Comparison of ENCODE assay signal across 9 cellular contexts in genomic region chr1:15410223-15410883, GRCh38. TPM values are rescaled to one million over a fixed set of nuclear protein-coding genes. Genes with fewer than 3 reads are reported as not detected.
DNase-seq lines count a peak whose midpoint lies in the region; ATAC-seq and TF ChIP-seq lines count a peak whose summit lies in the region.
"Had no signal": no experiment of that assay in that cellular context is flagged by ENCODE, and none has a peak within 500 bp of the region (broad histone marks: within the 10 kb centered on the region; RNA-seq: fewer than 3 reads in every experiment).

No MANE protein-coding gene starts in this region.

- H3K27ac Mint-ChIP-seq in natural killer cell treated with Interleukin-12 subunit alpha and Interleukin-12 subunit beta and Interleukin-15 and Interleukin-18, amount 100 ng/mL, for 72 hours: peak overlapping the region; percentile 84 to 96

- H3K4me3 ChIP-seq in MG63 (peak overlapping the region; percentile 74), colonic mucosa (peak overlapping the region; percentile 81)

- no peak for TF ChIP-seq CTCF in colonic mucosa (IDR thresholded peaks at IDR 0.05)

- H3K27me3 ChIP-seq in MG63: no peaks in the 10 kb centered on the region
- no peaks in the 10 kb centered on the region for H3K27me3 ChIP-seq in colonic mucosa

- peak overlapping the region; percentile 96 for H3K4me3 Mint-ChIP-seq in natural killer cell treated with Interleukin-12 subunit alpha and Interleukin-12 subunit beta and Interleukin-15 and Interleukin-18, amount 100 ng/mL, for 72 hours

- no peaks in the 10 kb centered on the region for H3K9me3 Mint-ChIP-seq in natural killer cell treated with Interleukin-12 subunit alpha and Interleukin-12 subunit beta and Interleukin-15 and Interleukin-18, amount 100 ng/mL, for 72 hours

- peak overlapping the region; percentile 76 for H3K27ac ChIP-seq in colonic mucosa

- no peak for ATAC-seq in natural killer cell treated with Interleukin-12 subunit alpha and Interleukin-12 subunit beta and Interleukin-15 and Interleukin-18, amount 100 ng/mL, for 72 hours
- ATAC-seq in GM21528 (IDR thresholded peaks at IDR 0.05; ENCODE audit: low FRiP score, unreplicated experiment) (no peak), GM21576 (IDR thresholded peaks at IDR 0.05; ENCODE audit: unreplicated experiment) (no peak), HG03039 (IDR thresholded peaks at IDR 0.05; ENCODE audit: unreplicated experiment) (no peak)

- H3K27me3 Mint-ChIP-seq in natural killer cell treated with Interleukin-12 subunit alpha and Interleukin-12 subunit beta and Interleukin-15 and Interleukin-18, amount 100 ng/mL, for 72 hours: no peaks in the 10 kb centered on the region

- peaks cover 74 to 76% of the 10 kb centered on the region in 2 donors for H3K4me1 Mint-ChIP-seq in natural killer cell treated with Interleukin-12 subunit alpha and Interleukin-12 subunit beta and Interleukin-15 and Interleukin-18, amount 100 ng/mL, for 72 hours (ENCODE audit: low read depth in 2 of 2)

- no peaks in the 10 kb centered on the region for H3K36me3 ChIP-seq in ES-I3 (ENCODE audit: insufficient read depth, low read length)
- H3K36me3 ChIP-seq in MG63: peaks cover 29% of the 10 kb centered on the region
- H3K36me3 ChIP-seq in colonic mucosa: no peaks in the 10 kb centered on the region

- no peaks in the 10 kb centered on the region for H3K9me3 ChIP-seq in ES-I3 (ENCODE audit: control insufficient read depth, insufficient read depth, low read length)
- no peaks in the 10 kb centered on the region for H3K9me3 ChIP-seq in MG63
- no peaks in the 10 kb centered on the region for H3K9me3 ChIP-seq in colonic mucosa

- no peaks in the 10 kb centered on the region for H3K36me3 Mint-ChIP-seq in natural killer cell treated with Interleukin-12 subunit alpha and Interleukin-12 subunit beta and Interleukin-15 and Interleukin-18, amount 100 ng/mL, for 72 hours

- H3K9ac ChIP-seq in ES-I3 (ENCODE audit: low read depth, low read length) (peak overlapping the region; percentile 52; the same call in 1 of the 2 replicates), colonic mucosa (ENCODE audit: low read depth in 2 of 2, low read length in 2 of 2) (peak overlapping the region; percentile 94 to 100)

- intact Hi-C loops in colonic mucosa (cut with DNase I): no loop called here

- no peak for DNase-seq in MG63
- no peak for DNase-seq in colonic mucosa
- no peak for DNase-seq in natural killer cell treated with Interleukin-12 subunit alpha and Interleukin-12 subunit beta and Interleukin-15 and Interleukin-18, amount 100 ng/mL, for 72 hours (ENCODE audit: low spot score)
- DNase-seq in CD1c-positive myeloid dendritic cell (ENCODE audit: extremely low spot score): no peak

- H3K4me1 ChIP-seq in ES-I3 (ENCODE audit: insufficient read depth, low read length) (peaks cover 17% of the 10 kb centered on the region; the same call in 1 of the 2 replicates), colonic mucosa (peaks cover 21% of the 10 kb centered on the region)

RNA-seq across cellular contexts. Expression of gene EFHD2, which starts 0.7 kb away (rescaled TPM):
- 69.5 and 92.0 TPM in 2 replicates for total RNA-seq in MG63 (2014; rRNA removed; shearing (Covaris generic); ENCODE audit: low replicate concordance)
- total RNA-seq in colonic mucosa: 100 to 1,000 TPM; 160 to 191 TPM
- 100 to 1,000 TPM; 164 to 185 TPM for total RNA-seq in natural killer cell treated with Interleukin-12 subunit alpha and Interleukin-12 subunit beta and Interleukin-15 and Interleukin-18, amount 100 ng/mL, for 72 hours

RNA-seq across cellular contexts. Expression of gene CTRC, which starts 27.9 kb away (rescaled TPM):
- total RNA-seq in MG63 (2014; rRNA removed; shearing (Covaris generic); ENCODE audit: low replicate concordance): not detected in 2 replicates
- 1 to 10 TPM in 1 of 2 donors, not detected in 1; 6.0 TPM for total RNA-seq in colonic mucosa
- total RNA-seq in natural killer cell treated with Interleukin-12 subunit alpha and Interleukin-12 subunit beta and Interleukin-15 and Interleukin-18, amount 100 ng/mL, for 72 hours: 1 to 10 TPM in 1 of 2 donors, under 1 TPM in 1; 0.53 to 2.3 TPM

RNA-seq across cellular contexts. Expression of gene CELA2A, which starts 46.2 kb away (rescaled TPM):
- not detected in 2 replicates for total RNA-seq in MG63 (2014; rRNA removed; shearing (Covaris generic); ENCODE audit: low replicate concordance)
- total RNA-seq in colonic mucosa: 1 to 10 TPM in 1 of 2 donors, not detected in 1; 3.6 TPM
- not detected for total RNA-seq in natural killer cell treated with Interleukin-12 subunit alpha and Interleukin-12 subunit beta and Interleukin-15 and Interleukin-18, amount 100 ng/mL, for 72 hours
- total RNA-seq: T-helper 2 cell treated with Interferon-gamma antibody and Interleukin-4, amounts not matched to agents 100 ng/mL and 5 ng/mL, for 36 hours had no signal
